1 cellular context compared by ENCODE assay signal in the genomic region with DNA sequence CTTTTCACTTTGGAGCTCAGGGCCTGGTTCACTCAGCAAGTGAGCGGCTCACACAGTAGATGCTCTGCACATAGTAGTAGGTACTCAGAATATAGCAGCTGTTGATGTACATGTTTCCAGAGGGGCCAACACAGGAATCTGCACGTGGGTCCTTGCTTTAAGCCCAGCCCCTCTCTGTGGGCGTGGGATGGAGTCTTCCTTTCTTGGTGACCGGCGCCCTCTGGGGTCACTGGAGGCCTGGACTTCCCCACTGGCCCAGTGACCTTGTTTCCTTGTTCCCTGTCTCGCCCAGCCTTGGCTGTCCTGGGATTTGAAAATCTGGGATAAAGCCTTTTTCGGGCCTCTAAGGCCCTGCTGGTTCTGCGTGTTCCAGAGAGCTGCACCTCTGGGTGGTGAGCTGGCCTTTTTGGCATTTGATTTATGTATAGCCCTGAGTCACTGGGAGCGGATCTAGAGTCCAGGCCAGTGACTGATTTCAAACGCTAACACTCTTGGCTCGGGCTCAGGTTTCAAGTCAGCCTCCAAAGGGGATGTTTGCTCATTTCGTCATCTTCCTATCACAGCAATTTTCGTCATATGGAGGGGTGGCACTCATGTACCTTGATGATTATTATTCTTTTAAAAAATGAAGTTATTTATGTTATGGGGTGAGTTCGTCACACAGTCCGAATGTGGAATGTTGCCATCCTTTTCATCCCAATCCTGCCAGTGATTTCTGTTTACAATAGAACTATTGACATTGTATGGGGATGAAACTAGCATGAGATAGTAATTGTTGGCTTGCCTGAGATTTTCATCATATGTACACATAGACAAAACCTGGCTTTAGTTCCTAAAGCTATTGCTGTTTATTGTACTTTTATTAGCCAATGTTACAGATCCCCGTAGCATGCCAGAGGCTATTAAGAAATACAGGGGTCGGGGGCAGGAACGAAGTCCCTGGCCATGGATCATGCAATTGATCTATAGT.
TF ChIP-seq lines count a peak whose summit lies in the region.

No MANE protein-coding gene starts in this region.

TF ChIP-seq in K562, 482 proteins besides CTCF, POLR2A, EP300 and RAD21 (continued from another document and continues in another):
- TF ChIP-seq ETV6 (IDR thresholded peaks at IDR 0.05; ENCODE audit: borderline replicate concordance in 1 of 2, low read depth in 2 of 2, low read length in 1 of 2) = no peak
- no peak for TF ChIP-seq ETV6 (CRISPR knock-in tag; IDR thresholded peaks at IDR 0.05; ENCODE audit: borderline replicate concordance)
- no peak for TF ChIP-seq ZFP30 (CRISPR knock-in tag; IDR thresholded peaks at IDR 0.05; ENCODE audit: borderline replicate concordance)
- TF ChIP-seq, protein P1, sequence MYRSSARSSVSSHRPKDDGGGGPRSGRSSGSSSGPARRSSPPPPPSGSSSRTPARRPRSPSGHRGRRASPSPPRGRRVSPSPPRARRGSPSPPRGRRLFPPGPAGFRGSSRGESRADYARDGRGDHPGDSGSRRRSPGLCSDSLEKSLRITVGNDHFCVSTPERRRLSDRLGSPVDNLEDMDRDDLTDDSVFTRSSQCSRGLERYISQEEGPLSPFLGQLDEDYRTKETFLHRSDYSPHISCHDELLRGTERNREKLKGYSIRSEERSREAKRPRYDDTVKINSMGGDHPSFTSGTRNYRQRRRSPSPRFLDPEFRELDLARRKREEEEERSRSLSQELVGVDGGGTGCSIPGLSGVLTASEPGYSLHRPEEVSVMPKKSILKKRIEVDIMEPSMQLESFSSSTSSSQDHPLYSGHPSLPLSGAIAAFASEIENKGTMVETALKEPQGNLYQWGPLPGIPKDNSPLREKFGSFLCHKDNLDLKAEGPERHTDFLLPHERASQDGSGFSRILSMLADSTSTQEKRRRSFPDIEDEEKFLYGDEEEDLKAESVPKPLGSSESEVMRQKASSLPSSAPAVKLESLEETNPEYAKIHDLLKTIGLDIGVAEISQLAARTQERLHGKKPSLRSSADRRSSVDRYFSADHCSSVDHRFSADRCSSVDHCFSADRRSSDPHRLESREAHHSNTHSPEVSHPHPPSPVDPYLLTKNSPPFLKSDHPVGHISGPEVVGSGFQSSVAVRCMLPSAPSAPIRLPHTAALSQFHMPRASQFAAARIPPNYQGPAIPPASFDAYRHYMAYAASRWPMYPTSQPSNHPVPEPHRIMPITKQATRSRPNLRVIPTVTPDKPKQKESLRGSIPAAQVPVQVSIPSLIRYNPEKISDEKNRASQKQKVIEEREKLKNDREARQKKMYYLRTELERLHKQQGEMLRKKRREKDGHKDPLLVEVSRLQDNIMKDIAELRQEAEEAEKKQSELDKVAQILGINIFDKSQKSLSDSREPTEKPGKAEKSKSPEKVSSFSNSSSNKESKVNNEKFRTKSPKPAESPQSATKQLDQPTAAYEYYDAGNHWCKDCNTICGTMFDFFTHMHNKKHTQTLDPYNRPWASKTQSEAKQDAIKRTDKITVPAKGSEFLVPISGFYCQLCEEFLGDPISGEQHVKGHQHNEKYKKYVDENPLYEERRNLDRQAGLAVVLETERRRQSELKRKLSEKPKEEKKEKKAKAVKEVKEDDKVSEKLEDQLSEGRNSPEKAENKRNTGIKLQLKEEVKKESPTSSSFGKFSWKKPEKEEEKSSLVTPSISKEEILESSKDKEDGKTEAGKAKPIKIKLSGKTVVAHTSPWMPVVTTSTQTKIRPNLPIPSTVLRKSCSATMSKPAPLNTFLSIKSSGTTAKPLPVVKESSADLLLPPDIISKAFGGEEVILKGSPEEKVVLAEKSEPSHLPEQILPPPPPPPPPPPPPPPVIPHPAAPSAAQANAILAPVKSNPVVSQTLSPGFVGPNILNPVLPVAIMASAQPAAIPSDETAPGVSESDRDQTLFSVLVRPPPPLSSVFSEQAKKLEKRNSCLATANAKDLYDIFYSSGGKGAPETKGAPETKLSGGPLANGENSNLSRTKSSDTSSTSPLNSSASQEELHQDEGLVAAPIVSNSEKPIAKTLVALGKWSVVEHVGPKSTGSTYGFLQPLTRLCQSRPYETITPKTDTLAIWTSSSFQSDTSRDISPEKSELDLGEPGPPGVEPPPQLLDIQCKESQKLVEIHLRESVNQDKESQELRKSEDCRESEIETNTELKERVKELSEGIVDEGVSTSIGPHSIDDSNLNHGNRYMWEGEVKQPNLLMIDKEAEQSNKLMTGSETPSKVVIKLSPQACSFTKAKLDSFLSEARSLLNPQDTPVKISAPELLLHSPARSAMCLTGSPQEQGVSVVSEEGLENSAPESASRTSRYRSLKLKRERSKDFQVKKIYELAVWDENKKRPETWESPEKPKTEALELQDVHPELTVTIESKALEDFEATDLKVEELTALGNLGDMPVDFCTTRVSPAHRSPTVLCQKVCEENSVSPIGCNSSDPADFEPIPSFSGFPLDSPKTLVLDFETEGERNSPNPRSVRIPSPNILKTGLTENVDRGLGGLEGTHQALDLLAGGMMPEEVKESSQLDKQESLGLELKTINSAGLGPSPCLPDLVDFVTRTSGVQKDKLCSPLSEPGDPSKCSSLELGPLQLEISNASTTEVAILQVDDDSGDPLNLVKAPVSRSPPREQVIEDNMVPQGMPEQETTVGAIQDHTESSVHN (IDR thresholded peaks at IDR 0.05; ENCODE audit: borderline replicate concordance in 1 of 2, low read depth in 1 of 2) = peak; percentile 37 to 90; a peak in 3 of 4 replicates
- TF ChIP-seq ZNF780A (CRISPR knock-in tag; IDR thresholded peaks at IDR 0.05) = no peak
- peak; percentile 48 to 93; a peak in 3 of 4 replicates for TF ChIP-seq RCOR1 (IDR thresholded peaks at IDR 0.05; ENCODE audit: borderline replicate concordance in 1 of 2, low read depth in 2 of 2, low read length in 2 of 2)
- no peak for TF ChIP-seq PCBP1 (IDR thresholded peaks at IDR 0.05; ENCODE audit: low read depth, low read length, poor library complexity, severe bottlenecking)
- no peak for TF ChIP-seq ZNF561 (CRISPR knock-in tag; conservative IDR thresholded peaks at IDR 0.05)
- TF ChIP-seq, protein P2, sequence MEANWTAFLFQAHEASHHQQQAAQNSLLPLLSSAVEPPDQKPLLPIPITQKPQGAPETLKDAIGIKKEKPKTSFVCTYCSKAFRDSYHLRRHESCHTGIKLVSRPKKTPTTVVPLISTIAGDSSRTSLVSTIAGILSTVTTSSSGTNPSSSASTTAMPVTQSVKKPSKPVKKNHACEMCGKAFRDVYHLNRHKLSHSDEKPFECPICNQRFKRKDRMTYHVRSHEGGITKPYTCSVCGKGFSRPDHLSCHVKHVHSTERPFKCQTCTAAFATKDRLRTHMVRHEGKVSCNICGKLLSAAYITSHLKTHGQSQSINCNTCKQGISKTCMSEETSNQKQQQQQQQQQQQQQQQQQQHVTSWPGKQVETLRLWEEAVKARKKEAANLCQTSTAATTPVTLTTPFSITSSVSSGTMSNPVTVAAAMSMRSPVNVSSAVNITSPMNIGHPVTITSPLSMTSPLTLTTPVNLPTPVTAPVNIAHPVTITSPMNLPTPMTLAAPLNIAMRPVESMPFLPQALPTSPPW (CRISPR knock-in tag; IDR thresholded peaks at IDR 0.05) = peak; percentile 29; the same call in 1 of the 2 replicates
- TF ChIP-seq, protein P3, sequence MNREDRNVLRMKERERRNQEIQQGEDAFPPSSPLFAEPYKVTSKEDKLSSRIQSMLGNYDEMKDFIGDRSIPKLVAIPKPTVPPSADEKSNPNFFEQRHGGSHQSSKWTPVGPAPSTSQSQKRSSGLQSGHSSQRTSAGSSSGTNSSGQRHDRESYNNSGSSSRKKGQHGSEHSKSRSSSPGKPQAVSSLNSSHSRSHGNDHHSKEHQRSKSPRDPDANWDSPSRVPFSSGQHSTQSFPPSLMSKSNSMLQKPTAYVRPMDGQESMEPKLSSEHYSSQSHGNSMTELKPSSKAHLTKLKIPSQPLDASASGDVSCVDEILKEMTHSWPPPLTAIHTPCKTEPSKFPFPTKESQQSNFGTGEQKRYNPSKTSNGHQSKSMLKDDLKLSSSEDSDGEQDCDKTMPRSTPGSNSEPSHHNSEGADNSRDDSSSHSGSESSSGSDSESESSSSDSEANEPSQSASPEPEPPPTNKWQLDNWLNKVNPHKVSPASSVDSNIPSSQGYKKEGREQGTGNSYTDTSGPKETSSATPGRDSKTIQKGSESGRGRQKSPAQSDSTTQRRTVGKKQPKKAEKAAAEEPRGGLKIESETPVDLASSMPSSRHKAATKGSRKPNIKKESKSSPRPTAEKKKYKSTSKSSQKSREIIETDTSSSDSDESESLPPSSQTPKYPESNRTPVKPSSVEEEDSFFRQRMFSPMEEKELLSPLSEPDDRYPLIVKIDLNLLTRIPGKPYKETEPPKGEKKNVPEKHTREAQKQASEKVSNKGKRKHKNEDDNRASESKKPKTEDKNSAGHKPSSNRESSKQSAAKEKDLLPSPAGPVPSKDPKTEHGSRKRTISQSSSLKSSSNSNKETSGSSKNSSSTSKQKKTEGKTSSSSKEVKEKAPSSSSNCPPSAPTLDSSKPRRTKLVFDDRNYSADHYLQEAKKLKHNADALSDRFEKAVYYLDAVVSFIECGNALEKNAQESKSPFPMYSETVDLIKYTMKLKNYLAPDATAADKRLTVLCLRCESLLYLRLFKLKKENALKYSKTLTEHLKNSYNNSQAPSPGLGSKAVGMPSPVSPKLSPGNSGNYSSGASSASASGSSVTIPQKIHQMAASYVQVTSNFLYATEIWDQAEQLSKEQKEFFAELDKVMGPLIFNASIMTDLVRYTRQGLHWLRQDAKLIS (CRISPR knock-in tag; IDR thresholded peaks at IDR 0.05) = no peak
- TF ChIP-seq ZNF707 (CRISPR knock-in tag; conservative IDR thresholded peaks at IDR 0.05) = no peak
- 0 out of 2 replicates have a peak, but pooled peaks have one; percentile 3 for TF ChIP-seq STAT5A (IDR thresholded peaks at IDR 0.05; ENCODE audit: borderline replicate concordance, low read length)
- no peak for TF ChIP-seq ZNF830 (CRISPR knock-in tag; IDR thresholded peaks at IDR 0.05)
- TF ChIP-seq, protein P4, sequence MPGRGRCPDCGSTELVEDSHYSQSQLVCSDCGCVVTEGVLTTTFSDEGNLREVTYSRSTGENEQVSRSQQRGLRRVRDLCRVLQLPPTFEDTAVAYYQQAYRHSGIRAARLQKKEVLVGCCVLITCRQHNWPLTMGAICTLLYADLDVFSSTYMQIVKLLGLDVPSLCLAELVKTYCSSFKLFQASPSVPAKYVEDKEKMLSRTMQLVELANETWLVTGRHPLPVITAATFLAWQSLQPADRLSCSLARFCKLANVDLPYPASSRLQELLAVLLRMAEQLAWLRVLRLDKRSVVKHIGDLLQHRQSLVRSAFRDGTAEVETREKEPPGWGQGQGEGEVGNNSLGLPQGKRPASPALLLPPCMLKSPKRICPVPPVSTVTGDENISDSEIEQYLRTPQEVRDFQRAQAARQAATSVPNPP (IDR thresholded peaks at IDR 0.05; ENCODE audit: borderline replicate concordance, insufficient read depth, insufficient read length) = no peak
- TF ChIP-seq, protein P5, sequence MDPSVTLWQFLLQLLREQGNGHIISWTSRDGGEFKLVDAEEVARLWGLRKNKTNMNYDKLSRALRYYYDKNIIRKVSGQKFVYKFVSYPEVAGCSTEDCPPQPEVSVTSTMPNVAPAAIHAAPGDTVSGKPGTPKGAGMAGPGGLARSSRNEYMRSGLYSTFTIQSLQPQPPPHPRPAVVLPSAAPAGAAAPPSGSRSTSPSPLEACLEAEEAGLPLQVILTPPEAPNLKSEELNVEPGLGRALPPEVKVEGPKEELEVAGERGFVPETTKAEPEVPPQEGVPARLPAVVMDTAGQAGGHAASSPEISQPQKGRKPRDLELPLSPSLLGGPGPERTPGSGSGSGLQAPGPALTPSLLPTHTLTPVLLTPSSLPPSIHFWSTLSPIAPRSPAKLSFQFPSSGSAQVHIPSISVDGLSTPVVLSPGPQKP (CRISPR knock-in tag; IDR thresholded peaks at IDR 0.05) = no peak
- no peak for TF ChIP-seq THRAP3 (IDR thresholded peaks at IDR 0.05; ENCODE audit: borderline replicate concordance)
- no peak for TF ChIP-seq CBX8 (IDR thresholded peaks at IDR 0.05; ENCODE audit: borderline replicate concordance, extremely low read depth, low read depth, low read length, poor library complexity, severe bottlenecking)
- TF ChIP-seq, protein P6, sequence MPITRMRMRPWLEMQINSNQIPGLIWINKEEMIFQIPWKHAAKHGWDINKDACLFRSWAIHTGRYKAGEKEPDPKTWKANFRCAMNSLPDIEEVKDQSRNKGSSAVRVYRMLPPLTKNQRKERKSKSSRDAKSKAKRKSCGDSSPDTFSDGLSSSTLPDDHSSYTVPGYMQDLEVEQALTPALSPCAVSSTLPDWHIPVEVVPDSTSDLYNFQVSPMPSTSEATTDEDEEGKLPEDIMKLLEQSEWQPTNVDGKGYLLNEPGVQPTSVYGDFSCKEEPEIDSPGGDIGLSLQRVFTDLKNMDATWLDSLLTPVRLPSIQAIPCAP (CRISPR knock-in tag; IDR thresholded peaks at IDR 0.05; ENCODE audit: borderline replicate concordance) = no peak
- TF ChIP-seq EZH2 (IDR thresholded peaks at IDR 0.05; ENCODE audit: borderline replicate concordance, low read depth, low read length) = no peak
- no peak for TF ChIP-seq MCM5 (IDR thresholded peaks at IDR 0.05; ENCODE audit: low read depth)
- TF ChIP-seq, protein P7, sequence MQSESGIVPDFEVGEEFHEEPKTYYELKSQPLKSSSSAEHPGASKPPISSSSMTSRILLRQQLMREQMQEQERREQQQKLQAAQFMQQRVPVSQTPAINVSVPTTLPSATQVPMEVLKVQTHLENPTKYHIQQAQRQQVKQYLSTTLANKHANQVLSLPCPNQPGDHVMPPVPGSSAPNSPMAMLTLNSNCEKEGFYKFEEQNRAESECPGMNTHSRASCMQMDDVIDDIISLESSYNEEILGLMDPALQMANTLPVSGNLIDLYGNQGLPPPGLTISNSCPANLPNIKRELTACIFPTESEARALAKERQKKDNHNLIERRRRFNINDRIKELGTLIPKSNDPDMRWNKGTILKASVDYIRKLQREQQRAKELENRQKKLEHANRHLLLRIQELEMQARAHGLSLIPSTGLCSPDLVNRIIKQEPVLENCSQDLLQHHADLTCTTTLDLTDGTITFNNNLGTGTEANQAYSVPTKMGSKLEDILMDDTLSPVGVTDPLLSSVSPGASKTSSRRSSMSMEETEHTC (IDR thresholded peaks at IDR 0.05) = no peak
- TF ChIP-seq, protein P8, sequence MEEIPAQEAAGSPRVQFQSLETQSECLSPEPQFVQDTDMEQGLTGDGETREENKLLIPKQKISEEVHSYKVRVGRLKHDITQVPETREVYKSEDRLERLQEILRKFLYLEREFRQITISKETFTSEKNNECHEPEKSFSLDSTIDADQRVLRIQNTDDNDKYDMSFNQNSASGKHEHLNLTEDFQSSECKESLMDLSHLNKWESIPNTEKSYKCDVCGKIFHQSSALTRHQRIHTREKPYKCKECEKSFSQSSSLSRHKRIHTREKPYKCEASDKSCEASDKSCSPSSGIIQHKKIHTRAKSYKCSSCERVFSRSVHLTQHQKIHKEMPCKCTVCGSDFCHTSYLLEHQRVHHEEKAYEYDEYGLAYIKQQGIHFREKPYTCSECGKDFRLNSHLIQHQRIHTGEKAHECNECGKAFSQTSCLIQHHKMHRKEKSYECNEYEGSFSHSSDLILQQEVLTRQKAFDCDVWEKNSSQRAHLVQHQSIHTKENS (CRISPR knock-in tag; IDR thresholded peaks at IDR 0.05) = no peak
- peak; percentile 80; the same call in 1 of the 2 replicates for TF ChIP-seq KLF13 (tag; IDR thresholded peaks at IDR 0.05; ENCODE audit: borderline replicate concordance, low read depth)
- no peak for TF ChIP-seq CCAR2 (IDR thresholded peaks at IDR 0.05; ENCODE audit: low read depth, low read length)
- TF ChIP-seq CBX5 (IDR thresholded peaks at IDR 0.05; ENCODE audit: borderline replicate concordance, low read depth) = no peak
- TF ChIP-seq, protein P9, sequence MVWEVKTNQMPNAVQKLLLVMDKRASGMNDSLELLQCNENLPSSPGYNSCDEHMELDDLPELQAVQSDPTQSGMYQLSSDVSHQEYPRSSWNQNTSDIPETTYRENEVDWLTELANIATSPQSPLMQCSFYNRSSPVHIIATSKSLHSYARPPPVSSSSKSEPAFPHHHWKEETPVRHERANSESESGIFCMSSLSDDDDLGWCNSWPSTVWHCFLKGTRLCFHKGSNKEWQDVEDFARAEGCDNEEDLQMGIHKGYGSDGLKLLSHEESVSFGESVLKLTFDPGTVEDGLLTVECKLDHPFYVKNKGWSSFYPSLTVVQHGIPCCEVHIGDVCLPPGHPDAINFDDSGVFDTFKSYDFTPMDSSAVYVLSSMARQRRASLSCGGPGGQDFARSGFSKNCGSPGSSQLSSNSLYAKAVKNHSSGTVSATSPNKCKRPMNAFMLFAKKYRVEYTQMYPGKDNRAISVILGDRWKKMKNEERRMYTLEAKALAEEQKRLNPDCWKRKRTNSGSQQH (CRISPR knock-in tag; IDR thresholded peaks at IDR 0.05) = 0 out of 2 replicates have a peak, but pooled peaks have one; percentile 34
